Comparison of ENCODE assay signal across 20 cellular contexts in the genomic region with DNA sequence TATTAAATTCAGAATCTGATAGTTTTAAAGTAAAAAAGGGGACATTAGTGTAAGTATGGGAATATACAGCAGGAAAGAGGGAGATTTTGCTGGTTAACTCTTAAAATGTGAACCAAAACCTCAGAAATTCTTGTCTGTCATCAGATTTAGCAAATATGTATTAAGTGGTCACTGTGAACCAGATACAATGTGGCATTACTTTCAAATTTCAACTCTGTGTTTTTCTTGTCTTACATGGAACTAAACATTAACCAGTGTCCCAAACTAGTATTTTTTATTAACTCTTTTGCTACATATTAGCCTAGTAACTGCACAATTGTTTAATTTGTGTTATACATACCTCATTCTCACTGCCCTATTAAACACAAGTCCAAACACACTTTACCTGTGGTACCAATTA.
DNase-seq lines count a peak whose midpoint lies in the region; FAIRE-seq and TF ChIP-seq lines count a peak whose summit lies in the region.
"Had no signal": no experiment of that assay in that cellular context is flagged by ENCODE, and none has a peak within 500 bp of the region (broad histone marks: within the 10 kb centered on the region; RNA-seq: fewer than 3 reads in every experiment).

No MANE protein-coding gene starts in this region.

- FAIRE-seq in astrocyte (lab: Jason Lieb, UNC) (peak; percentile 23), kidney (lab: Jason Lieb, UNC) (peak; percentile 64)
- FAIRE-seq: A204.1, D721Med had no signal

- H3K4me3 ChIP-seq in astrocyte (ENCODE audit: insufficient read depth, low read depth, low read length) (no peak overlapping the region), kidney (ENCODE audit: low read length in 2 of 2) (no peak overlapping the region)
- H3K4me3 ChIP-seq: BLaER1, GM12878, GM23338 had no signal

- no peak for TF ChIP-seq CTCF in astrocyte (IDR thresholded peaks at IDR 0.05; ENCODE audit: insufficient read depth, low read depth, low read length)
- TF ChIP-seq CTCF in kidney (IDR thresholded peaks at IDR 0.05; ENCODE audit: borderline replicate concordance, extremely low read depth, insufficient read depth) = no peak
- no peak for TF ChIP-seq CTCF in nephron (IDR thresholded peaks at IDR 0.05; ENCODE audit: unreplicated experiment in 3 of 3)

- H3K36me3 ChIP-seq in astrocyte (ENCODE audit: insufficient read depth, low read length) (no peaks in the 10 kb centered on the region), kidney (ENCODE audit: control insufficient read depth in 1 of 2, insufficient read depth in 2 of 2, low read length in 2 of 2) (no peaks in the 10 kb centered on the region)
- H3K36me3 ChIP-seq: BLaER1 had no signal

- H3K27ac Mint-ChIP-seq in astrocyte (ENCODE audit: unreplicated experiment) (peak overlapping the region; percentile 66), nephron (peak overlapping the region; percentile 63 to 96 (median 65))
- H3K27ac Mint-ChIP-seq: B cell; CD4-positive, CD25-positive, alpha-beta regulatory T cell; CD8-positive, alpha-beta T cell; GM23338; H9 had no signal

- intact Hi-C loops in kidney (cut with DNase I) = no loop called here

- H3K4me1 Mint-ChIP-seq in astrocyte (ENCODE audit: low read depth, unreplicated experiment) = peaks cover 14% of the 10 kb centered on the region
- H3K4me1 Mint-ChIP-seq in nephron = peaks cover 18% of the 10 kb centered on the region
- H3K4me1 Mint-ChIP-seq: B cell, GM23338, H9 had no signal

- no peaks in the 10 kb centered on the region for H4K20me1 ChIP-seq in astrocyte (ENCODE audit: insufficient read depth, low read length)
- H4K20me1 ChIP-seq: BLaER1 had no signal

- no peak for DNase-seq in astrocyte (ENCODE audit: low read depth)
- DNase-seq in kidney = no peak
- no peak for DNase-seq in COLO829 (ENCODE audit: low spot score)
- no peak for DNase-seq in NCI-H69 (lab: John Stamatoyannopoulos, UW)
- DNase-seq in caudate nucleus (lab: John Stamatoyannopoulos, UW) = no peak
- DNase-seq: CD4-positive, CD25-positive, alpha-beta regulatory T cell; CD8-positive, alpha-beta T cell; DMS 273 treated with DMSO at 0.1 percent for 48 hours; DMS79; EL; GDM1; H9 had no signal

- H3K36me3 Mint-ChIP-seq in astrocyte (ENCODE audit: low read depth, unreplicated experiment) (peaks cover 3% of the 10 kb centered on the region), nephron (ENCODE audit: low read depth) (no peaks in the 10 kb centered on the region)
- H3K36me3 Mint-ChIP-seq: CD4-positive, CD25-positive, alpha-beta regulatory T cell; CD8-positive, alpha-beta T cell had no signal

- H3K4me2 ChIP-seq in astrocyte (ENCODE audit: low read length) = no peak overlapping the region
- H3K4me2 ChIP-seq: BLaER1, GM23338 had no signal

- no peak overlapping the region for H2AFZ ChIP-seq in astrocyte (ENCODE audit: low read depth, low read length)
- H2AFZ ChIP-seq: GM23338 had no signal

- H3K27me3 ChIP-seq in astrocyte (ENCODE audit: insufficient read depth, low read length) = no peaks in the 10 kb centered on the region
- H3K27me3 ChIP-seq: BLaER1 had no signal

- H3K9ac ChIP-seq in astrocyte (ENCODE audit: low read length) (no peak overlapping the region), kidney (ENCODE audit: low read length in 2 of 2) (no peak overlapping the region)
- H3K9ac ChIP-seq: BLaER1 had no signal

- H3K27ac ChIP-seq in astrocyte (ENCODE audit: low read depth, low read length) (no peak overlapping the region), kidney (ENCODE audit: low read depth in 2 of 2, low read length in 2 of 2) (no peak overlapping the region), caudate nucleus (ENCODE audit: low read depth, low read length) (no peak overlapping the region)
- H3K27ac ChIP-seq: BLaER1, C4-2B had no signal

- H3K27me3 Mint-ChIP-seq in astrocyte (ENCODE audit: low read depth, unreplicated experiment) (no peaks in the 10 kb centered on the region), nephron (ENCODE audit: low read depth) (peaks cover 5% of the 10 kb centered on the region)

- H3K79me2 ChIP-seq in astrocyte (ENCODE audit: insufficient read depth, low read length) = no peaks in the 10 kb centered on the region

- no peaks in the 10 kb centered on the region for H3K9me3 Mint-ChIP-seq in astrocyte (ENCODE audit: unreplicated experiment)
- H3K9me3 Mint-ChIP-seq in nephron = no peaks in the 10 kb centered on the region
- H3K9me3 Mint-ChIP-seq: CD4-positive, CD25-positive, alpha-beta regulatory T cell; CD8-positive, alpha-beta T cell; GM23338; H9 had no signal

- H3K9me3 ChIP-seq in astrocyte (ENCODE audit: insufficient read depth, low read depth, low read length) = no peaks in the 10 kb centered on the region
- no peaks in the 10 kb centered on the region for H3K9me3 ChIP-seq in kidney (ENCODE audit: control insufficient read depth in 1 of 2, low read length in 2 of 2)
- H3K9me3 ChIP-seq: BLaER1 had no signal

- H3K4me3 Mint-ChIP-seq in astrocyte (ENCODE audit: unreplicated experiment) (no peak overlapping the region), nephron (no peak overlapping the region)
- H3K4me3 Mint-ChIP-seq: B cell; CD4-positive, CD25-positive, alpha-beta regulatory T cell; CD8-positive, alpha-beta T cell; GM23338; H9 had no signal

- H3K4me1 ChIP-seq in astrocyte (ENCODE audit: insufficient read depth, low read length) (no peaks in the 10 kb centered on the region), kidney (ENCODE audit: control insufficient read depth in 1 of 2, insufficient read depth in 1 of 2, low read depth in 1 of 2, low read length in 2 of 2) (peaks cover 0 to 5% of the 10 kb centered on the region in 2 donors)
- H3K4me1 ChIP-seq: BLaER1 had no signal
